Comparison of ENCODE assay signal across 21 cellular contexts in the genomic region with DNA sequence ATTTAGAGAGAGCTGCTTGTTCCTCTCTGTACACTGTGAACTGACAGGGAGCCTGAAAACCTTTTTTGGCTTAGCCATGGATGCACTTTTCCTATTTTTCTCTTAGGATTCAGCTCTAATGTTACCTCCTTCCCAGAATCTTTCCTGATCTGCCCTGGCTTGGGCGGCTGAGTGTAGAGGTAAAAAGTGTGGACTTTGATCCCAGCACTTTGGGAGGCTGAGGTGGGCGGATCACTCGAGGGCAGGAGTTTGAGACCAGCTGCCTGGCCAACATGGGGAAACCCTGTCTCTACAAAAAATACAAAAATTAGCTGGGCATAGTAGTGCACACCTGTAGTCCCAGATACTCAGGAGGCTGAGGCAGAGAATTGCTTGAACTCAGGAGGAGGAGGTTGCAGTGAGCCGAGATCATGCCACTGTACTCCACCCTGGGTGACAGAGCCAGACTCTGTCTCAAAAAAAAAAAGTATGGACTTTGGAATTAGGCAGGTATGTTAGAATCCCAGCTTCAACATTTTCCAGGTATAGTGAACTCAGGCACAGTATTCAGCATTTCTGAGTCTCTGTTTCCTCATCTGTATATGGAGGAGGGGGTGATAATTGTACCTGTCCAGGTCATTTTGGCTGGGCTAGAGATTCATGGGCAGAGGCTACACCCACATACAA.
"Had no signal": no experiment of that assay in that cellular context is flagged by ENCODE, and none has a peak within 500 bp of the region (broad histone marks: within the 10 kb centered on the region; RNA-seq: fewer than 3 reads in every experiment).

No MANE protein-coding gene starts in this region.

- H3K9me3 ChIP-seq: lower lobe of right lung had no signal

- H2AFZ ChIP-seq: hepatocyte had no signal

- ATAC-seq: foreskin keratinocyte, gastroesophageal sphincter, heart left ventricle, left lung, left ventricle myocardium superior, lower lobe of right lung had no signal

- H3K27me3 ChIP-seq: esophagus muscularis mucosa, foreskin keratinocyte, gastroesophageal sphincter, hepatocyte, left lung had no signal

- H3K4me1 ChIP-seq: esophagus muscularis mucosa, foreskin keratinocyte, gastroesophageal sphincter, heart left ventricle, left lung, lower lobe of right lung had no signal

- H3K4me3 ChIP-seq: dorsolateral prefrontal cortex, esophagus muscularis mucosa, gastroesophageal sphincter, heart left ventricle, hepatocyte, left lung, lower lobe of right lung had no signal

- H3K4me2 ChIP-seq: hepatocyte had no signal

- H3K36me3 ChIP-seq: esophagus muscularis mucosa, gastroesophageal sphincter, heart left ventricle, left lung, lower lobe of right lung had no signal

- H3K79me2 ChIP-seq: hepatocyte had no signal

- DNase-seq: cortex of kidney; dorsolateral prefrontal cortex; effector CD4-positive, alpha-beta T cell; effector memory CD4-positive, alpha-beta T cell; foreskin keratinocyte; heart left ventricle; hypothalamus; immature natural killer cell; islet precursor cell; kidney; kidney glomerular epithelial cell; left lung; left ventricle myocardium superior; lower lobe of right lung; mesenchymal stem cell had no signal

- FAIRE-seq: colon, endothelial cell of umbilical vein, frontal cortex, kidney had no signal

- H3K27ac ChIP-seq: dorsolateral prefrontal cortex, esophagus muscularis mucosa, foreskin keratinocyte, gastroesophageal sphincter, heart left ventricle, hepatocyte, left lung, lower lobe of right lung had no signal
